15 cellular contexts compared by ENCODE assay signal in the genomic region with DNA sequence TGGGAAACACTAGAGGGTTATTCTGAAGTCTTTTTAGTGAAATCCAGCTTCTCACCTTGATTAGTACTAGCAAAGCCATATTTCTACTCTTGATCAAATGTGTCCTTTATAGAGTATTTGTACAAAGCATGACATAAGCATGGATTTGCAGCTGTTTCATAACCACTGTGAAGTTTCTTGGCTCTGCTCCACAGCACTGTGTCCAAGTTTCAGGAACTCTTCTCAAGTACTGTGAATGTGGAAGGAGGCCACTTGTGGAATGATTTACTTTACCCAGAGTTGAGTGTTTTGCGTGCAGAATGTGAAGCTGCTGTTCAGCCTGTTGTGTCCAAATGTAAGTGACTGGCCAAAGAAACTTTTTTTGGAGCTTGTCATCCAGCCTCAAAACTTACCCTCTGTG. TPM values are rescaled to one million over a fixed set of nuclear protein-coding genes. Genes with fewer than 3 reads are reported as not detected.
DNase-seq lines count a peak whose midpoint lies in the region; ATAC-seq and TF ChIP-seq lines count a peak whose summit lies in the region.
"Had no signal": no experiment of that assay in that cellular context is flagged by ENCODE, and none has a peak within 500 bp of the region (broad histone marks: within the 10 kb centered on the region; RNA-seq: fewer than 3 reads in every experiment).

No MANE protein-coding gene starts in this region.

- no peak for ATAC-seq in GM21447 (IDR thresholded peaks at IDR 0.05; ENCODE audit: unreplicated experiment)
- ATAC-seq: activated CD4-positive, alpha-beta T cell treated with anti-CD3 and anti-CD28 coated beads for 36 hours; activated naive CD4-positive, alpha-beta T cell treated with anti-CD3 and anti-CD28 coated beads, Interleukin-2, amount 50 U/mL, for 72 hours had no signal

- no peaks in the 10 kb centered on the region for H3K9me3 Mint-ChIP-seq in immature natural killer cell
- H3K9me3 Mint-ChIP-seq: activated naive CD4-positive, alpha-beta T cell treated with anti-CD3 and anti-CD28 coated beads, Interleukin-2, amount 50 U/mL, for 72 hours; H9 had no signal

- H3K4me3 ChIP-seq in choroid plexus epithelial cell (ENCODE audit: low read depth, low read length) (no peak overlapping the region), stomach (no peak overlapping the region)
- H3K4me3 ChIP-seq: Peyer's patch had no signal

- H3K4me3 Mint-ChIP-seq in immature natural killer cell: no peak overlapping the region
- H3K4me3 Mint-ChIP-seq: activated CD4-positive, alpha-beta T cell treated with anti-CD3 and anti-CD28 coated beads for 36 hours; H9 had no signal

- H3K36me3 ChIP-seq in stomach: no peaks in the 10 kb centered on the region
- H3K36me3 ChIP-seq: Peyer's patch had no signal

- peaks cover 0 to 4% (median 3%) of the 10 kb centered on the region in 3 donors for H3K27me3 Mint-ChIP-seq in immature natural killer cell (ENCODE audit: low read depth in 3 of 3)
- H3K27me3 Mint-ChIP-seq: activated CD4-positive, alpha-beta T cell treated with anti-CD3 and anti-CD28 coated beads for 36 hours had no signal

- no peak for TF ChIP-seq EP300 in stomach (IDR thresholded peaks at IDR 0.05)

- H3K27ac Mint-ChIP-seq in immature natural killer cell: no peak overlapping the region
- H3K27ac Mint-ChIP-seq: activated CD4-positive, alpha-beta T cell treated with anti-CD3 and anti-CD28 coated beads for 36 hours; H9 had no signal

- peaks cover 10 to 16% of the 10 kb centered on the region in 2 donors for H3K4me1 Mint-ChIP-seq in immature natural killer cell

- H3K27me3 ChIP-seq in stomach: no peaks in the 10 kb centered on the region
- H3K27me3 ChIP-seq: Peyer's patch had no signal

- WGBS in stomach, 5 donors: 13 to 29% (median 24%) methylated on average over 1 of the region's 1 CpG

- H3K9me3 ChIP-seq in stomach: no peaks in the 10 kb centered on the region
- H3K9me3 ChIP-seq: Peyer's patch had no signal

- no peak for TF ChIP-seq POLR2A in stomach (IDR thresholded peaks at IDR 0.05)

- TF ChIP-seq CTCF in choroid plexus epithelial cell (conservative IDR thresholded peaks at IDR 0.05; ENCODE audit: low read depth, low read length) (no peak), stomach (IDR thresholded peaks at IDR 0.05) (no peak)

- peaks cover 12 to 38% (median 25%) of the 10 kb centered on the region in 4 donors for H3K4me1 ChIP-seq in stomach

- DNase-seq in GM04503 (ENCODE audit: low read depth) (peak; percentile 85), choroid plexus epithelial cell (ENCODE audit: low read depth) (peak; percentile 70), left kidney (ENCODE audit: low read depth, low spot score) (peak; percentile 67), stomach (peak; percentile 81), cerebellar cortex (ENCODE audit: low spot score) (no peak), immature natural killer cell (no peak), NCI-H1092 (lab: John Stamatoyannopoulos, UW) (no peak)
- DNase-seq: activated CD4-positive, alpha-beta T cell treated with anti-CD3 and anti-CD28 coated beads for 36 hours; H9; NCI-H187 treated with DMSO at 0.1 percent for 48 hours; stimulated activated CD4-positive, alpha-beta T cell treated with anti-CD3 and anti-CD28 coated beads, Interleukin-2, amount 100 ng/mL, for 48 hours had no signal

- H3K27ac ChIP-seq in stomach: peak overlapping the region in 3 of 5 donors; percentile 36 to 60 (median 48)
- H3K27ac ChIP-seq: epithelial cell of prostate, Peyer's patch had no signal

- intact Hi-C loops in stomach (cut with DNase I; ENCODE audit: low total_unique reads): no loop called here

- H3K36me3 Mint-ChIP-seq in immature natural killer cell: no peaks in the 10 kb centered on the region

RNA-seq across cellular contexts. Expression of gene MAPRE2, which starts 16.2 kb away (rescaled TPM):
- total RNA-seq in stomach: 100 to 1,000 TPM in 1 of 5 donors, 10 to 100 TPM in 4; 22.2 to 258 (median 51.6) TPM
- polyA plus RNA-seq in stomach: 10 to 100 TPM in 2 of 3 donors, 1 to 10 TPM in 1; 7.4 to 18.5 (median 13.3) TPM
- 100 to 1,000 TPM; 134 to 265 (median 224) TPM for polyA plus RNA-seq in immature natural killer cell

Comparison
In these comparisons a context has a peak if more than half of its experiments do, and no peak if none do; other contexts are left out.
1. DNase-seq: peak in GM04503 (single experiment), choroid plexus epithelial cell (single experiment), left kidney (single experiment) and stomach (single experiment); none in cerebellar cortex (single experiment), immature natural killer cell (0 of 3) and NCI-H1092 (single experiment).
2. RNA of gene MAPRE2, which starts 16.2 kb away (polyA plus RNA-seq): 134 to 265 TPM in immature natural killer cell; 7.4 to 18.5 TPM in stomach; every median in the first group is over 4 times any median in the second.